Comparison of ENCODE assay signal across 10 cellular contexts in genomic region chr2:47336259-47337238, GRCh38. TPM values are rescaled to one million over a fixed set of nuclear protein-coding genes. Genes with fewer than 3 reads are reported as not detected.
DNase-seq lines count a peak whose midpoint lies in the region; ATAC-seq and TF ChIP-seq lines count a peak whose summit lies in the region.
"Had no signal": no experiment of that assay in that cellular context is flagged by ENCODE, and none has a peak within 500 bp of the region (broad histone marks: within the 10 kb centered on the region; RNA-seq: fewer than 3 reads in every experiment).

No MANE protein-coding gene starts in this region.

- TF ChIP-seq CTCF in left ventricle myocardium inferior (IDR thresholded peaks at IDR 0.05; ENCODE audit: borderline replicate concordance) = no peak
- no peak for TF ChIP-seq CTCF in gastroesophageal sphincter (IDR thresholded peaks at IDR 0.05)

- H3K36me3 Mint-ChIP-seq in stimulated activated effector memory CD8-positive, alpha-beta T cell treated with anti-CD3 and anti-CD28 coated beads, Interleukin-12 subunit alpha, Interleukin-12 subunit beta, amount 100 ng/mL, for 72 hours = no peaks in the 10 kb centered on the region
- no peaks in the 10 kb centered on the region for H3K36me3 Mint-ChIP-seq in activated T-cell treated with anti-CD3 and anti-CD28 coated beads, Interleukin-2, amount 50 U/mL, for 24 hours (ENCODE audit: low read depth)

- TF ChIP-seq EP300 in gastroesophageal sphincter (IDR thresholded peaks at IDR 0.05) = no peak

- H3K27ac ChIP-seq in left ventricle myocardium inferior (replicated peaks) = no peak overlapping the region
- H3K27ac ChIP-seq in gastroesophageal sphincter = no peak overlapping the region
- H3K27ac ChIP-seq: vagina had no signal

- H3K36me3 ChIP-seq in left ventricle myocardium inferior (no peaks in the 10 kb centered on the region), gastroesophageal sphincter (no peaks in the 10 kb centered on the region)
- H3K36me3 ChIP-seq: vagina had no signal

- no peak overlapping the region for H3K4me3 Mint-ChIP-seq in stimulated activated effector memory CD8-positive, alpha-beta T cell treated with anti-CD3 and anti-CD28 coated beads, Interleukin-12 subunit alpha, Interleukin-12 subunit beta, amount 100 ng/mL, for 72 hours
- no peak overlapping the region for H3K4me3 Mint-ChIP-seq in activated T-cell treated with anti-CD3 and anti-CD28 coated beads, Interleukin-2, amount 50 U/mL, for 24 hours

- peaks cover 2% of the 10 kb centered on the region for H3K27me3 Mint-ChIP-seq in activated T-cell treated with anti-CD3 and anti-CD28 coated beads, Interleukin-2, amount 50 U/mL, for 24 hours

- H3K9me3 Mint-ChIP-seq in stimulated activated effector memory CD8-positive, alpha-beta T cell treated with anti-CD3 and anti-CD28 coated beads, Interleukin-12 subunit alpha, Interleukin-12 subunit beta, amount 100 ng/mL, for 72 hours = no peaks in the 10 kb centered on the region
- no peaks in the 10 kb centered on the region for H3K9me3 Mint-ChIP-seq in activated T-cell treated with anti-CD3 and anti-CD28 coated beads, Interleukin-2, amount 50 U/mL, for 24 hours

- H3K9me3 ChIP-seq in left ventricle myocardium inferior (replicated peaks) (no peaks in the 10 kb centered on the region), gastroesophageal sphincter (no peaks in the 10 kb centered on the region)
- H3K9me3 ChIP-seq: vagina had no signal

- H3K27ac Mint-ChIP-seq in stimulated activated effector memory CD8-positive, alpha-beta T cell treated with anti-CD3 and anti-CD28 coated beads, Interleukin-12 subunit alpha, Interleukin-12 subunit beta, amount 100 ng/mL, for 72 hours = no peak overlapping the region
- H3K27ac Mint-ChIP-seq in activated T-cell treated with anti-CD3 and anti-CD28 coated beads, Interleukin-2, amount 50 U/mL, for 24 hours = no peak overlapping the region

- H3K27me3 ChIP-seq in left ventricle myocardium inferior (ENCODE audit: low read depth) = no peaks in the 10 kb centered on the region
- H3K27me3 ChIP-seq in gastroesophageal sphincter = no peaks in the 10 kb centered on the region
- H3K27me3 ChIP-seq: vagina had no signal

- DNase-seq in Right ventricle myocardium superior (no peak), left ventricle myocardium inferior (no peak), NCI-H526 treated with DMSO at 0.1 percent for 48 hours (lab: John Stamatoyannopoulos, UW) (peak; percentile 53), retina (no peak), HuH-7 (ENCODE audit: low spot score) (no peak)
- no peak for DNase-seq in stimulated activated effector memory CD8-positive, alpha-beta T cell treated with anti-CD3 and anti-CD28 coated beads, Interleukin-12 subunit alpha, Interleukin-12 subunit beta, amount 100 ng/mL, for 72 hours (ENCODE audit: low spot score in 2 of 2)
- DNase-seq in activated T-cell treated with anti-CD3 and anti-CD28 coated beads, Interleukin-2, amount 50 U/mL, for 24 hours = no peak

- peaks cover 19% of the 10 kb centered on the region for H3K4me1 ChIP-seq in left ventricle myocardium inferior
- no peaks in the 10 kb centered on the region for H3K4me1 ChIP-seq in gastroesophageal sphincter
- H3K4me1 ChIP-seq: vagina had no signal

- no peak overlapping the region for H3K4me3 ChIP-seq in left ventricle myocardium inferior
- no peak overlapping the region for H3K4me3 ChIP-seq in gastroesophageal sphincter
- H3K4me3 ChIP-seq: vagina had no signal

- ATAC-seq in Right ventricle myocardium superior (ENCODE audit: poor library complexity) (peak; percentile 63), gastroesophageal sphincter (peak; percentile 14)
- no peak for ATAC-seq in stimulated activated effector memory CD8-positive, alpha-beta T cell treated with anti-CD3 and anti-CD28 coated beads, Interleukin-12 subunit alpha, Interleukin-12 subunit beta, amount 100 ng/mL, for 72 hours

- intact Hi-C loops in Right ventricle myocardium superior (cut with DNase I) = loop anchor here (10.0 kb wide), 1 partner anchor 428 kb away; no protein-coding TSS in a partner anchor
- intact Hi-C loops in left ventricle myocardium inferior (cut with micrococcal nuclease) = loop anchor here (5.0 kb wide), 1 partner anchor 51 kb away; no protein-coding TSS in a partner anchor

- 67 to 73% methylated on average over 3 of the region's 4 CpGs for WGBS in gastroesophageal sphincter (ENCODE audit: low coverage in 1 of 2), 2 donors

- no peaks in the 10 kb centered on the region for H3K4me1 Mint-ChIP-seq in stimulated activated effector memory CD8-positive, alpha-beta T cell treated with anti-CD3 and anti-CD28 coated beads, Interleukin-12 subunit alpha, Interleukin-12 subunit beta, amount 100 ng/mL, for 72 hours
- H3K4me1 Mint-ChIP-seq in activated T-cell treated with anti-CD3 and anti-CD28 coated beads, Interleukin-2, amount 50 U/mL, for 24 hours (ENCODE audit: low read depth) = peaks cover 3% of the 10 kb centered on the region

- TF ChIP-seq POLR2A in gastroesophageal sphincter (IDR thresholded peaks at IDR 0.05) = no peak

RNA-seq across cellular contexts. Expression of gene EPCAM, which starts 32.6 kb away (rescaled TPM):
- total RNA-seq in Right ventricle myocardium superior (not detected), left ventricle myocardium inferior (not detected), gastroesophageal sphincter (1 to 10 TPM in 1 of 4 donors, under 1 TPM in 1, not detected in 2; 0.54 to 6.1 TPM)
- total RNA-seq: HT1080 had no signal
